Comparison of ENCODE assay signal across 16 cellular contexts in genomic region chr19:4075373-4075772, GRCh38. TPM values are rescaled to one million over a fixed set of nuclear protein-coding genes. Genes with fewer than 3 reads are reported as not detected.
DNase-seq lines count a peak whose midpoint lies in the region; ATAC-seq and TF ChIP-seq lines count a peak whose summit lies in the region.
"Had no signal": no experiment of that assay in that cellular context is flagged by ENCODE, and none has a peak within 500 bp of the region (broad histone marks: within the 10 kb centered on the region; RNA-seq: fewer than 3 reads in every experiment).

No MANE protein-coding gene starts in this region.

- H3K36me3 Mint-ChIP-seq in CD4-positive, alpha-beta T cell (ENCODE audit: low read depth) = no peaks in the 10 kb centered on the region
- no peaks in the 10 kb centered on the region for H3K36me3 Mint-ChIP-seq in activated T-helper 1 cell treated with anti-CD3 and anti-CD28 coated beads, Interleukin-12 subunit alpha, Interleukin-12 subunit beta, Interleukin-2, Interleukin-4 antibody, amounts not matched to agents 30 ng/mL and 10 ng/mL and 1 ng/mL, durations not matched to agents 14 hours and 24 hours and 36 hours (ENCODE audit: low read depth)

- no peaks in the 10 kb centered on the region for H3K9me3 Mint-ChIP-seq in CD4-positive, alpha-beta T cell
- H3K9me3 Mint-ChIP-seq in activated T-helper 1 cell treated with anti-CD3 and anti-CD28 coated beads, Interleukin-12 subunit alpha, Interleukin-12 subunit beta, Interleukin-2, Interleukin-4 antibody, amounts not matched to agents 30 ng/mL and 10 ng/mL and 1 ng/mL, durations not matched to agents 14 hours and 24 hours and 36 hours = no peaks in the 10 kb centered on the region
- H3K9me3 Mint-ChIP-seq: GM23338 had no signal

- H3K4me1 ChIP-seq in lower lobe of right lung (peaks cover 25% of the 10 kb centered on the region), sigmoid colon (peaks cover 0 to 19% (median 12%) of the 10 kb centered on the region in 4 donors)
- H3K4me1 ChIP-seq: BE2C had no signal

- ATAC-seq in CD4-positive, alpha-beta T cell (ENCODE audit: poor library complexity) = no peak
- peak; percentile 54 to 84 for ATAC-seq in lower lobe of right lung
- ATAC-seq: GM23338 had no signal

- peak overlapping the region; percentile 79 for H3K27ac Mint-ChIP-seq in CD4-positive, alpha-beta T cell
- peak overlapping the region; percentile 79 for H3K27ac Mint-ChIP-seq in activated T-helper 1 cell treated with anti-CD3 and anti-CD28 coated beads, Interleukin-12 subunit alpha, Interleukin-12 subunit beta, Interleukin-2, Interleukin-4 antibody, amounts not matched to agents 30 ng/mL and 10 ng/mL and 1 ng/mL, durations not matched to agents 14 hours and 24 hours and 36 hours
- H3K27ac Mint-ChIP-seq: GM23338 had no signal

- no peak overlapping the region for H3K27ac ChIP-seq in CD4-positive, alpha-beta T cell (ENCODE audit: low read depth, low read length)
- no peak overlapping the region for H3K27ac ChIP-seq in lower lobe of right lung
- H3K27ac ChIP-seq in sigmoid colon = no peak overlapping the region
- H3K27ac ChIP-seq: colonic mucosa had no signal

- H3K9me3 ChIP-seq in CD4-positive, alpha-beta T cell (ENCODE audit: control insufficient read depth, low read length) = no peaks in the 10 kb centered on the region
- H3K9me3 ChIP-seq in lower lobe of right lung (no peaks in the 10 kb centered on the region), sigmoid colon (no peaks in the 10 kb centered on the region)
- H3K9me3 ChIP-seq: BE2C, colonic mucosa had no signal

- H3K4me1 Mint-ChIP-seq in CD4-positive, alpha-beta T cell (ENCODE audit: low read depth) = peaks cover 27% of the 10 kb centered on the region
- H3K4me1 Mint-ChIP-seq in activated T-helper 1 cell treated with anti-CD3 and anti-CD28 coated beads, Interleukin-12 subunit alpha, Interleukin-12 subunit beta, Interleukin-2, Interleukin-4 antibody, amounts not matched to agents 30 ng/mL and 10 ng/mL and 1 ng/mL, durations not matched to agents 14 hours and 24 hours and 36 hours (ENCODE audit: low read depth) = peaks cover 32% of the 10 kb centered on the region

- H3K4me3 Mint-ChIP-seq in CD4-positive, alpha-beta T cell = peak overlapping the region; percentile 74
- peak overlapping the region; percentile 39 for H3K4me3 Mint-ChIP-seq in activated T-helper 1 cell treated with anti-CD3 and anti-CD28 coated beads, Interleukin-12 subunit alpha, Interleukin-12 subunit beta, Interleukin-2, Interleukin-4 antibody, amounts not matched to agents 30 ng/mL and 10 ng/mL and 1 ng/mL, durations not matched to agents 14 hours and 24 hours and 36 hours
- H3K4me3 Mint-ChIP-seq: GM23338 had no signal

- no peak for TF ChIP-seq EP300 in sigmoid colon (IDR thresholded peaks at IDR 0.05)

- POLR2A ChIA-PET in CD4-positive, alpha-beta T cell (lab: Charles Lee) = no interaction called here

- no peaks in the 10 kb centered on the region for H3K27me3 ChIP-seq in CD4-positive, alpha-beta T cell (ENCODE audit: control insufficient read depth, insufficient read depth, low read length)
- H3K27me3 ChIP-seq in lower lobe of right lung (ENCODE audit: low read depth) (no peaks in the 10 kb centered on the region), sigmoid colon (no peaks in the 10 kb centered on the region)
- H3K27me3 ChIP-seq: BE2C, colonic mucosa had no signal

- no peaks in the 10 kb centered on the region for H3K36me3 ChIP-seq in lower lobe of right lung
- H3K36me3 ChIP-seq in sigmoid colon = no peaks in the 10 kb centered on the region
- H3K36me3 ChIP-seq: BE2C, colonic mucosa had no signal

- in situ Hi-C loops in GM13977 (cut with MboI; ENCODE audit: low pct_unique_long_range_greater_than_20kb, low sequenced_read_pairs, unreplicated experiment) = no loop called here

- H3K27me3 Mint-ChIP-seq in CD4-positive, alpha-beta T cell = no peaks in the 10 kb centered on the region
- no peaks in the 10 kb centered on the region for H3K27me3 Mint-ChIP-seq in activated T-helper 1 cell treated with anti-CD3 and anti-CD28 coated beads, Interleukin-12 subunit alpha, Interleukin-12 subunit beta, Interleukin-2, Interleukin-4 antibody, amounts not matched to agents 30 ng/mL and 10 ng/mL and 1 ng/mL, durations not matched to agents 14 hours and 24 hours and 36 hours (ENCODE audit: insufficient read depth)

- DNase-seq in AML-193 (lab: John Stamatoyannopoulos, UW) = peak; percentile 24 to 33
- no peak for DNase-seq in CD4-positive, alpha-beta T cell
- DNase-seq in activated T-helper 1 cell treated with anti-CD3 and anti-CD28 coated beads, Interleukin-12 subunit alpha, Interleukin-12 subunit beta, Interleukin-2, Interleukin-4 antibody, amounts not matched to agents 30 ng/mL and 10 ng/mL and 1 ng/mL, durations not matched to agents 14 hours and 24 hours and 36 hours (ENCODE audit: low spot score) = peak; percentile 16
- peak; percentile 87 for DNase-seq in lower lobe of right lung
- DNase-seq in sigmoid colon = no peak
- DNase-seq in NK-92 (lab: John Stamatoyannopoulos, UW; ENCODE audit: unreplicated experiment) = no peak
- no peak for DNase-seq in GM13977 (ENCODE audit: low spot score)
- no peak for DNase-seq in SW480 (ENCODE audit: low spot score)
- DNase-seq: amygdala, BE2C, colonic mucosa, glutamatergic neuron, NCI-H2081, NCI-H69, RPMI8226 had no signal

- CTCF ChIA-PET in CD4-positive, alpha-beta T cell (lab: Charles Lee) = no interaction called here

- TF ChIP-seq POLR2A in sigmoid colon (IDR thresholded peaks at IDR 0.05) = no peak

- no peak for TF ChIP-seq CTCF in CD4-positive, alpha-beta T cell (IDR thresholded peaks at IDR 0.05)
- TF ChIP-seq CTCF in lower lobe of right lung (IDR thresholded peaks at IDR 0.05) (no peak), sigmoid colon (IDR thresholded peaks at IDR 0.05) (no peak), GM13977 (IDR thresholded peaks at IDR 0.05; ENCODE audit: extremely low read depth, insufficient read depth, missing control alignments) (no peak)

- intact Hi-C loops in CD4-positive, alpha-beta T cell (cut with DNase I, micrococcal nuclease) = no loop called here
- intact Hi-C loops in activated T-helper 1 cell treated with anti-CD3 and anti-CD28 coated beads, Interleukin-12 subunit alpha, Interleukin-12 subunit beta, Interleukin-2, Interleukin-4 antibody, amounts not matched to agents 30 ng/mL and 10 ng/mL and 1 ng/mL, durations not matched to agents 14 hours and 24 hours and 36 hours (cut with micrococcal nuclease) = loop anchor here (1.0 kb wide), 2 partner anchors 9 to 14 kb away; partner anchors contain the start of gene ZBTB7A
- intact Hi-C loops in lower lobe of right lung (cut with DNase I) = no loop called here
- intact Hi-C loops in sigmoid colon (cut with DNase I) = no loop called here

- H3K4me3 ChIP-seq in lower lobe of right lung (no peak overlapping the region), sigmoid colon (no peak overlapping the region)
- H3K4me3 ChIP-seq: colonic mucosa, GM23338 had no signal

- WGBS in sigmoid colon, 2 donors = 65 to 69% methylated on average over 9 of the region's 9 CpGs

RNA-seq across cellular contexts. Expression of gene ZBTB7A, which starts 8.7 kb away (rescaled TPM):
- total RNA-seq in CD4-positive, alpha-beta T cell = 10 to 100 TPM; 44.2 to 47.2 TPM
- total RNA-seq in activated T-helper 1 cell treated with anti-CD3 and anti-CD28 coated beads, Interleukin-12 subunit alpha, Interleukin-12 subunit beta, Interleukin-2, Interleukin-4 antibody, amounts not matched to agents 30 ng/mL and 10 ng/mL and 1 ng/mL, durations not matched to agents 14 hours and 24 hours and 36 hours = 37.1 and 41.3 TPM in 2 replicates
- total RNA-seq in lower lobe of right lung (51.9 TPM), sigmoid colon (10 to 100 TPM; 35.4 to 53.2 (median 44.8) TPM)
- polyA plus RNA-seq in sigmoid colon = 10 to 100 TPM; 22.8 to 39.1 (median 23.8) TPM

RNA-seq across cellular contexts. Expression of gene MAP2K2, which starts 48.5 kb away (rescaled TPM):
- 10 to 100 TPM; 72.7 to 77.6 TPM for total RNA-seq in CD4-positive, alpha-beta T cell
- 131 and 135 TPM in 2 replicates for total RNA-seq in activated T-helper 1 cell treated with anti-CD3 and anti-CD28 coated beads, Interleukin-12 subunit alpha, Interleukin-12 subunit beta, Interleukin-2, Interleukin-4 antibody, amounts not matched to agents 30 ng/mL and 10 ng/mL and 1 ng/mL, durations not matched to agents 14 hours and 24 hours and 36 hours
- total RNA-seq in lower lobe of right lung (125 TPM), sigmoid colon (10 to 100 TPM; 48.2 to 76.4 (median 65.3) TPM)
- 100 to 1,000 TPM; 196 to 278 (median 253) TPM for polyA plus RNA-seq in sigmoid colon

Comparison
In these comparisons a context has a peak if more than half of its experiments do, and no peak if none do; other contexts are left out.
1. DNase-seq: peak in AML-193 (2 of 2), activated T-helper 1 cell treated with anti-CD3 and anti-CD28 coated beads, Interleukin-12 subunit alpha, Interleukin-12 subunit beta, Interleukin-2, Interleukin-4 antibody, amounts not matched to agents 30 ng/mL and 10 ng/mL and 1 ng/mL, durations not matched to agents 14 hours and 24 hours and 36 hours (single experiment) and lower lobe of right lung (single experiment); none in CD4-positive, alpha-beta T cell (0 of 10), sigmoid colon (single experiment), NK-92 (single experiment), GM13977 (single experiment) and SW480 (single experiment).